In genomic region chr3:143327388-143327787, GRCh38 we compare ENCODE assay signal across 17 cellular contexts.
DNase-seq lines count a peak whose midpoint lies in the region; ATAC-seq and TF ChIP-seq lines count a peak whose summit lies in the region.
"Had no signal": no experiment of that assay in that cellular context is flagged by ENCODE, and none has a peak within 500 bp of the region (broad histone marks: within the 10 kb centered on the region; RNA-seq: fewer than 3 reads in every experiment).

No MANE protein-coding gene starts in this region.

- H3K9me3 ChIP-seq in SK-N-SH (no peaks in the 10 kb centered on the region), Loucy (ENCODE audit: insufficient read depth, low read depth, low read length) (no peaks in the 10 kb centered on the region), OCI-LY7 (ENCODE audit: low read length) (no peaks in the 10 kb centered on the region), body of pancreas (no peaks in the 10 kb centered on the region)
- H3K9me3 ChIP-seq: A549, thyroid gland had no signal

- ATAC-seq in SK-N-SH treated with all-trans-retinoic acid at 6 μM for 48 hours (no peak; the same call in 2 of the 3 replicates), body of pancreas (no peak), HG03442 (IDR thresholded peaks at IDR 0.05; ENCODE audit: unreplicated experiment) (no peak)
- ATAC-seq: A549; activated naive CD8-positive, alpha-beta T cell treated with anti-CD3 and anti-CD28 coated beads, Interleukin-2, amount 50 U/mL, for 24 hours; left colon had no signal

- no peaks in the 10 kb centered on the region for H3K36me3 ChIP-seq in SK-N-SH (replicated peaks in 1 of 2; ENCODE audit: control insufficient read depth in 1 of 2, insufficient read depth in 2 of 2, low read length in 1 of 2)
- no peaks in the 10 kb centered on the region for H3K36me3 ChIP-seq in Loucy (ENCODE audit: insufficient read depth, low read length)
- H3K36me3 ChIP-seq in OCI-LY7 (ENCODE audit: insufficient read depth, low read length) = no peaks in the 10 kb centered on the region
- H3K36me3 ChIP-seq in body of pancreas (replicated peaks in 1 of 2; ENCODE audit: insufficient read depth in 1 of 2, low read depth in 2 of 2) = no peaks in the 10 kb centered on the region
- H3K36me3 ChIP-seq: thyroid gland had no signal

- CTCF ChIA-PET in SK-N-SH (lab: Yijun Ruan, JAX) = no interaction called here
- CTCF ChIA-PET in OCI-LY7 (lab: Charles Lee; ENCODE audit: unreplicated experiment) = no interaction called here

- no peak for TF ChIP-seq POLR2A in body of pancreas (IDR thresholded peaks at IDR 0.05)

- H2AFZ ChIP-seq in SK-N-SH (ENCODE audit: low read depth) (no peak overlapping the region), Loucy (ENCODE audit: low read length) (no peak overlapping the region), OCI-LY7 (ENCODE audit: low read length) (no peak overlapping the region)

- BruUV-seq in OCI-LY7 (replicated peaks; lab: Mats Ljungman, UMichigan) = no TSS peak

- H3K27ac ChIP-seq in SK-N-SH (ENCODE audit: low read depth in 2 of 2, low read length in 1 of 2) (no peak overlapping the region), OCI-LY7 (ENCODE audit: low read depth, low read length, poor library complexity, severe bottlenecking) (no peak overlapping the region), body of pancreas (no peak overlapping the region)
- H3K27ac ChIP-seq: A549, thyroid gland had no signal

- POLR2A ChIA-PET in SK-N-SH (lab: Yijun Ruan, JAX) (no interaction called here), OCI-LY7 (lab: Charles Lee) (interaction anchor here (0.7 kb wide), 1 partner anchor 8 kb away, joined by 4 read pairs; no protein-coding TSS in a partner anchor)

- H3K4me2 ChIP-seq in SK-N-SH (no peak overlapping the region), Loucy (ENCODE audit: low read depth, low read length, poor library complexity, severe bottlenecking) (no peak overlapping the region), OCI-LY7 (ENCODE audit: low read length) (no peak overlapping the region)
- H3K4me2 ChIP-seq: A549, smooth muscle cell had no signal

- no peak for TF ChIP-seq EP300 in SK-N-SH (IDR thresholded peaks at IDR 0.05; ENCODE audit: borderline replicate concordance in 1 of 2, low read depth in 1 of 2, low read length in 1 of 2)

- H3K27me3 ChIP-seq in SK-N-SH (ENCODE audit: insufficient read depth) (no peaks in the 10 kb centered on the region; the same call in 1 of the 2 replicates), Loucy (ENCODE audit: insufficient read depth, low read length, poor library complexity, severe bottlenecking) (no peaks in the 10 kb centered on the region), body of pancreas (no peaks in the 10 kb centered on the region)
- H3K27me3 ChIP-seq: thyroid gland had no signal

- no peaks in the 10 kb centered on the region for H3K79me2 ChIP-seq in SK-N-SH (ENCODE audit: insufficient read depth)
- no peaks in the 10 kb centered on the region for H3K79me2 ChIP-seq in Loucy (ENCODE audit: insufficient read depth, low read length)
- no peaks in the 10 kb centered on the region for H3K79me2 ChIP-seq in OCI-LY7 (ENCODE audit: insufficient read depth, low read depth, low read length)

- H3F3A ChIP-seq in SK-N-SH (replicated peaks; ENCODE audit: insufficient read depth) (no peaks in the 10 kb centered on the region), Loucy (ENCODE audit: low read depth) (no peaks in the 10 kb centered on the region)

- TF ChIP-seq RAD21 in SK-N-SH (IDR thresholded peaks at IDR 0.05; ENCODE audit: low read length) = no peak

- peaks cover 4 to 19% of the 10 kb centered on the region in 2 experiments for H3K4me1 ChIP-seq in SK-N-SH (ENCODE audit: control insufficient read depth in 1 of 2, insufficient read depth in 2 of 2, low read depth in 1 of 2, low read length in 1 of 2)
- no peaks in the 10 kb centered on the region for H3K4me1 ChIP-seq in Loucy (ENCODE audit: insufficient read depth, low read length, poor library complexity, severe bottlenecking)
- no peaks in the 10 kb centered on the region for H3K4me1 ChIP-seq in OCI-LY7 (ENCODE audit: insufficient read depth, low read length, poor library complexity, severe bottlenecking)
- H3K4me1 ChIP-seq in body of pancreas = no peaks in the 10 kb centered on the region
- H3K4me1 ChIP-seq: A549, thyroid gland had no signal

- no peak for DNase-seq in SK-N-SH
- DNase-seq in dedifferentiated amniotic fluid mesenchymal stem cell (ENCODE audit: extremely low spot score) = peak; percentile 35
- peak; percentile 33 for DNase-seq in renal cortical epithelial cell (ENCODE audit: low read depth)
- DNase-seq in OCI-LY7 (ENCODE audit: low spot score) = no peak
- DNase-seq in body of pancreas = no peak
- DNase-seq: activated B cell treated with CpG ODN at 0.5 μM for 24 hours; activated CD8-positive, alpha-beta memory T cell treated with anti-CD3 and anti-CD28 coated beads, Interleukin-2, amount 50 U/mL, for 48 hours; activated naive CD8-positive, alpha-beta T cell treated with anti-CD3 and anti-CD28 coated beads, Interleukin-2, amount 50 U/mL, for 24 hours; head of caudate nucleus; left colon; NCI-H446; thyroid gland had no signal

- H3K9me2 ChIP-seq in SK-N-SH = no peaks in the 10 kb centered on the region
- no peaks in the 10 kb centered on the region for H3K9me2 ChIP-seq in Loucy (replicated peaks; ENCODE audit: low read depth, low read length)
- no peaks in the 10 kb centered on the region for H3K9me2 ChIP-seq in OCI-LY7 (ENCODE audit: insufficient read depth, low read length)

- TF ChIP-seq CTCF in SK-N-SH (IDR thresholded peaks at IDR 0.05) (peak; percentile 32), Loucy (conservative IDR thresholded peaks at IDR 0.05; ENCODE audit: low read length) (peak; percentile 32), OCI-LY7 (conservative IDR thresholded peaks at IDR 0.05; ENCODE audit: low read length) (no peak), body of pancreas (IDR thresholded peaks at IDR 0.05) (no peak)

- no peak overlapping the region for H3K4me3 ChIP-seq in SK-N-SH (ENCODE audit: low read depth in 2 of 2, low read length in 1 of 2)
- H3K4me3 ChIP-seq in Loucy (ENCODE audit: low read length, poor library complexity, severe bottlenecking) = no peak overlapping the region
- H3K4me3 ChIP-seq in OCI-LY7 (ENCODE audit: low read depth, low read length, poor library complexity, severe bottlenecking) = no peak overlapping the region
- H3K4me3 ChIP-seq in body of pancreas = no peak overlapping the region
- H3K4me3 ChIP-seq: A549, smooth muscle cell, thyroid gland had no signal

- intact Hi-C loops in OCI-LY7 (cut with micrococcal nuclease; ENCODE audit: unreplicated experiment) = no loop called here
- intact Hi-C loops in body of pancreas (cut with DNase I) = no loop called here

- H4K20me1 ChIP-seq in SK-N-SH (ENCODE audit: insufficient read depth) = no peaks in the 10 kb centered on the region
- H4K20me1 ChIP-seq in Loucy (ENCODE audit: insufficient read depth, low read length, poor library complexity, severe bottlenecking) = no peaks in the 10 kb centered on the region
- no peaks in the 10 kb centered on the region for H4K20me1 ChIP-seq in OCI-LY7 (ENCODE audit: insufficient read depth, low read length)

- no peak overlapping the region for H3K9ac ChIP-seq in SK-N-SH
- no peak overlapping the region for H3K9ac ChIP-seq in Loucy (ENCODE audit: low read depth, low read length, poor library complexity, severe bottlenecking)

TF ChIP-seq in SK-N-SH, 30 proteins besides CTCF, POLR2A, EP300 and RAD21 (continues in another document):
- TF ChIP-seq RCOR1 (IDR thresholded peaks at IDR 0.05; ENCODE audit: low read length) (no peak), YY1 (IDR thresholded peaks at IDR 0.05; ENCODE audit: low read depth) (no peak), FOSL2 (IDR thresholded peaks at IDR 0.05; ENCODE audit: borderline replicate concordance, low read depth) (no peak), EZH2phosphoT487 (IDR thresholded peaks at IDR 0.05; ENCODE audit: borderline replicate concordance, low read depth) (no peak), GATA2 (CRISPR knock-in tag; IDR thresholded peaks at IDR 0.05) (no peak)
- TF ChIP-seq, protein P1, sequence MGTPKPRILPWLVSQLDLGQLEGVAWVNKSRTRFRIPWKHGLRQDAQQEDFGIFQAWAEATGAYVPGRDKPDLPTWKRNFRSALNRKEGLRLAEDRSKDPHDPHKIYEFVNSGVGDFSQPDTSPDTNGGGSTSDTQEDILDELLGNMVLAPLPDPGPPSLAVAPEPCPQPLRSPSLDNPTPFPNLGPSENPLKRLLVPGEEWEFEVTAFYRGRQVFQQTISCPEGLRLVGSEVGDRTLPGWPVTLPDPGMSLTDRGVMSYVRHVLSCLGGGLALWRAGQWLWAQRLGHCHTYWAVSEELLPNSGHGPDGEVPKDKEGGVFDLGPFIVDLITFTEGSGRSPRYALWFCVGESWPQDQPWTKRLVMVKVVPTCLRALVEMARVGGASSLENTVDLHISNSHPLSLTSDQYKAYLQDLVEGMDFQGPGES (IDR thresholded peaks at IDR 0.05; ENCODE audit: low read depth, low read length) = no peak

TF ChIP-seq in SK-N-SH treated with all-trans-retinoic acid at 6 μM for 48 hours, 23 proteins besides CTCF, POLR2A, EP300 and RAD21:
- TF ChIP-seq ZNF8 (CRISPR knock-in tag; IDR thresholded peaks at IDR 0.05) (no peak), PATZ1 (CRISPR knock-in tag; IDR thresholded peaks at IDR 0.05; ENCODE audit: borderline replicate concordance) (no peak), TOX (CRISPR knock-in tag; IDR thresholded peaks at IDR 0.05; ENCODE audit: borderline replicate concordance) (no peak), ISL1 (CRISPR knock-in tag; IDR thresholded peaks at IDR 0.05) (no peak)
TF ChIP-seq in SK-N-SH treated with all-trans-retinoic acid at 6 μM for 48 hours: peak in this region for 0.

Comparison
In these comparisons a context has a peak if more than half of its experiments do, and no peak if none do; other contexts are left out.
1. DNase-seq: peak in dedifferentiated amniotic fluid mesenchymal stem cell (single experiment) and renal cortical epithelial cell (single experiment); none in SK-N-SH (single experiment), OCI-LY7 (single experiment) and body of pancreas (0 of 4).
2. CTCF ChIP-seq: peak in SK-N-SH (single experiment) and Loucy (single experiment); none in OCI-LY7 (single experiment) and body of pancreas (0 of 7).